ENCODE assay signal across 8 cellular contexts in the genomic region with DNA sequence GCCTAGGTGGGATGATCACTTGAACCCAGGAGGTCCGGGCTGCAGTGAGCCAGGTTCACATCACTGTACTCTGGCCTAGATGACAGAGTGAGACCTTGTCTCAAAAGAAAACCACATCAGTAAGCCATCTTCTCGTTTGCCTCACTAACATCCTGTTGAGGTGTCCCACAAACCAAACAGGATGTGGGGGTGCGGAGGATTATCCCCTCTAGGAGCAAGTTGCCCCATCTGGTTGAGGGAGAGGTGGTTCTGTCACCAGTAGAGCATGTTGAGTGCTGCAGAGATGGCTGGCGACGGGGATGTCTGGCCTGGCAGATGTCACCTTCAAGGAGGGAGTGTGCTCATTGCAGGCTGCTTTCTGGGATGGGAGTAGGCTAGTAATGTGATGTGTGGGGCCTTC.
DNase-seq lines count a peak whose midpoint lies in the region; ATAC-seq and TF ChIP-seq lines count a peak whose summit lies in the region.

No MANE protein-coding gene starts in this region.

- peaks cover 21% of the 10 kb centered on the region for H3K4me1 Mint-ChIP-seq in activated CD4-positive, alpha-beta memory T cell treated with anti-CD3 and anti-CD28 coated beads for 36 hours (ENCODE audit: low read depth)
- peaks cover 4% of the 10 kb centered on the region for H3K4me1 Mint-ChIP-seq in memory B cell

- H3K27ac Mint-ChIP-seq in activated CD4-positive, alpha-beta memory T cell treated with anti-CD3 and anti-CD28 coated beads for 36 hours = peak overlapping the region; percentile 70
- H3K27ac Mint-ChIP-seq in memory B cell = no peak overlapping the region

- H3K4me1 ChIP-seq in gastroesophageal sphincter = peaks cover 2 to 74% (median 14%) of the 10 kb centered on the region in 3 donors

- CTCF ChIA-PET in activated CD4-positive, alpha-beta memory T cell treated with anti-CD3 and anti-CD28 coated beads for 36 hours (lab: Charles Lee) = no interaction called here

- ATAC-seq in HG03520 (IDR thresholded peaks at IDR 0.05; ENCODE audit: unreplicated experiment) (peak; percentile 66), memory B cell (ENCODE audit: low read depth) (peak; percentile 77), gastroesophageal sphincter (no peak), HG03439 (IDR thresholded peaks at IDR 0.05; ENCODE audit: unreplicated experiment) (no peak)

- no peak for TF ChIP-seq POLR2A in gastroesophageal sphincter (IDR thresholded peaks at IDR 0.05)

- H3K27me3 Mint-ChIP-seq in activated CD4-positive, alpha-beta memory T cell treated with anti-CD3 and anti-CD28 coated beads for 36 hours = peaks cover 80% of the 10 kb centered on the region
- H3K27me3 Mint-ChIP-seq in memory B cell = peaks cover 14% of the 10 kb centered on the region

- H3K9me3 Mint-ChIP-seq in activated CD4-positive, alpha-beta memory T cell treated with anti-CD3 and anti-CD28 coated beads for 36 hours = no peaks in the 10 kb centered on the region
- H3K9me3 Mint-ChIP-seq in memory B cell = no peaks in the 10 kb centered on the region

- peak overlapping the region; percentile 54 for H3K4me3 Mint-ChIP-seq in activated CD4-positive, alpha-beta memory T cell treated with anti-CD3 and anti-CD28 coated beads for 36 hours
- H3K4me3 Mint-ChIP-seq in memory B cell = no peak overlapping the region

- H3K4me3 ChIP-seq in gastroesophageal sphincter = no peak overlapping the region

- POLR2A ChIA-PET in activated CD4-positive, alpha-beta memory T cell treated with anti-CD3 and anti-CD28 coated beads for 36 hours (lab: Charles Lee) = no interaction called here

- no peaks in the 10 kb centered on the region for H3K9me3 ChIP-seq in gastroesophageal sphincter

- peaks cover 2% of the 10 kb centered on the region for H3K36me3 Mint-ChIP-seq in activated CD4-positive, alpha-beta memory T cell treated with anti-CD3 and anti-CD28 coated beads for 36 hours
- peaks cover 3% of the 10 kb centered on the region for H3K36me3 Mint-ChIP-seq in memory B cell

- intact Hi-C loops in activated CD4-positive, alpha-beta memory T cell treated with anti-CD3 and anti-CD28 coated beads for 36 hours (cut with micrococcal nuclease) = loop anchor here (1.0 kb wide), 1 partner anchor 49 kb away; no protein-coding TSS in a partner anchor

- TF ChIP-seq EP300 in gastroesophageal sphincter (IDR thresholded peaks at IDR 0.05) = no peak

- H3K36me3 ChIP-seq in gastroesophageal sphincter = no peaks in the 10 kb centered on the region

- DNase-seq in A172 (ENCODE audit: low spot score) (peak; percentile 4), memory B cell (ENCODE audit: low spot score in 2 of 2) (peak in 1 of 2 donors; percentile 5), medulla oblongata (ENCODE audit: extremely low spot score) (no peak), NCI-H82 treated with DMSO at 0.1 percent for 48 hours (lab: John Stamatoyannopoulos, UW; ENCODE audit: unreplicated experiment) (no peak)
- peak; percentile 92 for DNase-seq in activated CD4-positive, alpha-beta memory T cell treated with anti-CD3 and anti-CD28 coated beads for 36 hours

- H3K27ac ChIP-seq in gastroesophageal sphincter = no peak overlapping the region

- no peak for TF ChIP-seq CTCF in gastroesophageal sphincter (IDR thresholded peaks at IDR 0.05)

- 90 to 100% methylated on average over 2 of the region's 5 CpGs for WGBS in gastroesophageal sphincter (ENCODE audit: low coverage in 1 of 2), 2 donors

- no peaks in the 10 kb centered on the region for H3K27me3 ChIP-seq in gastroesophageal sphincter

Comparison
In these comparisons a context has a peak if more than half of its experiments do, and no peak if none do; other contexts are left out.
1. DNase-seq: peak in A172 (single experiment) and activated CD4-positive, alpha-beta memory T cell treated with anti-CD3 and anti-CD28 coated beads for 36 hours (single experiment); none in medulla oblongata (single experiment) and NCI-H82 treated with DMSO at 0.1 percent for 48 hours (single experiment).
2. ATAC-seq: peak in HG03520 (single experiment) and memory B cell (single experiment); none in gastroesophageal sphincter (single experiment) and HG03439 (single experiment).